In genomic region chrX:30889147-30890125, GRCh38 we compare ENCODE assay signal across 8 cellular contexts.
DNase-seq lines count a peak whose midpoint lies in the region; ATAC-seq, FAIRE-seq and TF ChIP-seq lines count a peak whose summit lies in the region.

Gene TAB3 (minus strand): TSS chrX:30889254. CDS start chrX:30859588, 29,666 bp downstream.

- ATAC-seq in GM19035 (IDR thresholded peaks at IDR 0.05; ENCODE audit: unreplicated experiment) (peak; percentile 92), HG03354 (IDR thresholded peaks at IDR 0.05; ENCODE audit: poor library complexity, severe bottlenecking, unreplicated experiment) (peak; percentile 91)
- ATAC-seq in activated CD4-positive, CD25-positive, alpha-beta regulatory T cell treated with anti-CD3 and anti-CD28 coated beads, Interleukin-2, amount 50 U/mL, for 24 hours: peak; percentile 87 to 88

- FAIRE-seq in islet of Langerhans (lab: Jason Lieb, UNC): peak; percentile 87

- DNase-seq in AG09319 (ENCODE audit: extremely low read depth, low read depth) (peak; percentile 93), NCI-H446 treated with DMSO at 0.1 percent for 48 hours (lab: John Stamatoyannopoulos, UW) (peak; percentile 93), cerebellar nuclear complex (lab: John Stamatoyannopoulos, UW) (peak; percentile 55 to 75)
- DNase-seq in stimulated activated CD4-positive, alpha-beta T cell treated with anti-CD3 and anti-CD28 coated beads, Interleukin-12 subunit alpha, Interleukin-12 subunit beta, amount 100 ng/mL, for 4 hours: peak; percentile 84

- no peak for TF ChIP-seq CTCF in AG09319 (IDR thresholded peaks at IDR 0.05; ENCODE audit: low read depth, low read length)

Comparison
In these comparisons a context has a peak if more than half of its experiments do, and no peak if none do; other contexts are left out.
1. Peak in every context shown above with its lines: DNase-seq and ATAC-seq.